Comparison of ENCODE assay signal across 15 cellular contexts in the genomic region with DNA sequence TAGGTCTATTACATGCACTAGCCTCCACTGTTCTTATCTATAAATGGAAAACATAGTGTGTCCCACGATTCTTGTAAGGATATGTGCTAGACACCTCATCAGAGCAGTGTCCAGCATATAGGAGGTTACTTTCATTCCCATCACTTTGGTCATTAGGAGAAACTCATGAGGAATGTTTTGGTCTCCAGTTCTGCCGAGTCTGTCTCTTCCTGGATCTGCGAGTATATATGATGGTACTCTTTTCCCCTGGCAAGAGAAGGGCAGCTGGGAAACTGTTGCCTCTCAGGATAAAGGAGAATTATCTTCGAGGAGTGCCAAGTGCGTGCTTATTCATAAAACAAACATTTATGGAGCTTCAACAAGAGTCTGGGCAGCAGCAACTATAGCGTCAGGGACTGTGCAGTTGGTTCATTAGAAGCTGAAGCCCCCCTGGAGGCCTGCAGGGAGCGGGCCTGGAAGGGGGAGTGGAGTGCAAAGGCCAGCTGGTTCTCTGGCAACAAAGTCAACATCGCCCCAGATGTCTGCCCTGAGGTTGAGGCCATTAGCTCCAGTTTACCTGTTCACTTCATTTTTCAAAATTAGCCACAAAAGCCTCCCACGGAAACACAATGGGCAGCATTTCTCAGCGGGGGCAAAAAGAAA.
DNase-seq lines count a peak whose midpoint lies in the region; ATAC-seq and TF ChIP-seq lines count a peak whose summit lies in the region.
"Had no signal": no experiment of that assay in that cellular context is flagged by ENCODE, and none has a peak within 500 bp of the region (broad histone marks: within the 10 kb centered on the region; RNA-seq: fewer than 3 reads in every experiment).

No MANE protein-coding gene starts in this region.

- DNase-seq in M059J (ENCODE audit: low read depth), result peak; percentile 77
- peak; percentile 66 for DNase-seq in NCI-H2029 (lab: John Stamatoyannopoulos, UW)
- peak; percentile 43 for DNase-seq in NCI-H774 (lab: John Stamatoyannopoulos, UW)
- DNase-seq in stimulated activated CD4-positive, alpha-beta T cell treated with anti-CD3 and anti-CD28 coated beads, Interleukin-4, amount 100 ng/mL, for 1 hour, result no peak
- DNase-seq in islet precursor cell, result no peak
- no peak for DNase-seq in erythroblast (lab: John Stamatoyannopoulos, UW)
- DNase-seq: activated T-cell treated with anti-CD3 and anti-CD28 coated beads, Interleukin-2, amount 50 U/mL, for 1 hour; AML-193; brain microvascular endothelial cell; COR-L47; small intestine had no signal

- peak overlapping the region; percentile 88 to 95 (median 94) for H3K27ac Mint-ChIP-seq in nephron
- H3K27ac Mint-ChIP-seq: activated naive CD8-positive, alpha-beta T cell had no signal

- no peak for TF ChIP-seq POLR2A in erythroblast (IDR thresholded peaks at IDR 0.05; ENCODE audit: low read length)

- peaks cover 4% of the 10 kb centered on the region for H3K9me3 Mint-ChIP-seq in nephron

- H3K27me3 Mint-ChIP-seq in nephron (ENCODE audit: low read depth), result no peaks in the 10 kb centered on the region

- no peak for ATAC-seq in GM21528 (IDR thresholded peaks at IDR 0.05; ENCODE audit: low FRiP score, unreplicated experiment)
- ATAC-seq: Panc1 had no signal

- no peak for TF ChIP-seq CTCF in nephron (IDR thresholded peaks at IDR 0.05; ENCODE audit: unreplicated experiment in 3 of 3)

- peaks cover 56% of the 10 kb centered on the region for H3K4me1 Mint-ChIP-seq in nephron

- H3K36me3 Mint-ChIP-seq in nephron (ENCODE audit: low read depth), result no peaks in the 10 kb centered on the region
- H3K36me3 Mint-ChIP-seq: activated naive CD8-positive, alpha-beta T cell had no signal

- H3K4me3 Mint-ChIP-seq in nephron, result no peak overlapping the region
- H3K4me3 Mint-ChIP-seq: activated naive CD8-positive, alpha-beta T cell had no signal

Comparison
In these comparisons a context has a peak if more than half of its experiments do, and no peak if none do; other contexts are left out.
1. DNase-seq: peak in M059J (single experiment), NCI-H2029 (single experiment) and NCI-H774 (single experiment); none in stimulated activated CD4-positive, alpha-beta T cell treated with anti-CD3 and anti-CD28 coated beads, Interleukin-4, amount 100 ng/mL, for 1 hour (single experiment), islet precursor cell (single experiment) and erythroblast (0 of 2).